In genomic region chrX:155070975-155071693, GRCh38 we compare ENCODE assay signal across 1 cellular context.
A peak's percentile ranks its signal among the peaks of the same experiment; 100 is the strongest.
TF ChIP-seq lines count a peak whose summit lies in the region.

Gene BRCC3 (plus strand): TSS chrX:155071508. CDS start chrX:155071528, 20 bp downstream.
Gene CMC4 (minus strand): TSS chrX:155071136. CDS start chrX:155064023, 7,113 bp downstream.
Gene MTCP1 (minus strand): TSS chrX:155071136. CDS start chrX:155066010, 5,126 bp downstream.

TF ChIP-seq in HCT116, 20 proteins besides CTCF, POLR2A, EP300 and RAD21 (continued from another document):
- TF ChIP-seq, protein P1, sequence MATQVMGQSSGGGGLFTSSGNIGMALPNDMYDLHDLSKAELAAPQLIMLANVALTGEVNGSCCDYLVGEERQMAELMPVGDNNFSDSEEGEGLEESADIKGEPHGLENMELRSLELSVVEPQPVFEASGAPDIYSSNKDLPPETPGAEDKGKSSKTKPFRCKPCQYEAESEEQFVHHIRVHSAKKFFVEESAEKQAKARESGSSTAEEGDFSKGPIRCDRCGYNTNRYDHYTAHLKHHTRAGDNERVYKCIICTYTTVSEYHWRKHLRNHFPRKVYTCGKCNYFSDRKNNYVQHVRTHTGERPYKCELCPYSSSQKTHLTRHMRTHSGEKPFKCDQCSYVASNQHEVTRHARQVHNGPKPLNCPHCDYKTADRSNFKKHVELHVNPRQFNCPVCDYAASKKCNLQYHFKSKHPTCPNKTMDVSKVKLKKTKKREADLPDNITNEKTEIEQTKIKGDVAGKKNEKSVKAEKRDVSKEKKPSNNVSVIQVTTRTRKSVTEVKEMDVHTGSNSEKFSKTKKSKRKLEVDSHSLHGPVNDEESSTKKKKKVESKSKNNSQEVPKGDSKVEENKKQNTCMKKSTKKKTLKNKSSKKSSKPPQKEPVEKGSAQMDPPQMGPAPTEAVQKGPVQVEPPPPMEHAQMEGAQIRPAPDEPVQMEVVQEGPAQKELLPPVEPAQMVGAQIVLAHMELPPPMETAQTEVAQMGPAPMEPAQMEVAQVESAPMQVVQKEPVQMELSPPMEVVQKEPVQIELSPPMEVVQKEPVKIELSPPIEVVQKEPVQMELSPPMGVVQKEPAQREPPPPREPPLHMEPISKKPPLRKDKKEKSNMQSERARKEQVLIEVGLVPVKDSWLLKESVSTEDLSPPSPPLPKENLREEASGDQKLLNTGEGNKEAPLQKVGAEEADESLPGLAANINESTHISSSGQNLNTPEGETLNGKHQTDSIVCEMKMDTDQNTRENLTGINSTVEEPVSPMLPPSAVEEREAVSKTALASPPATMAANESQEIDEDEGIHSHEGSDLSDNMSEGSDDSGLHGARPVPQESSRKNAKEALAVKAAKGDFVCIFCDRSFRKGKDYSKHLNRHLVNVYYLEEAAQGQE (IDR thresholded peaks at IDR 0.05; ENCODE audit: low read depth), result no peak
- TF ChIP-seq JUND (IDR thresholded peaks at IDR 0.05) (no peak), ZFX (IDR thresholded peaks at IDR 0.05) (peak; percentile 44; the same call in 1 of the 2 replicates), CBX3 (IDR thresholded peaks at IDR 0.05; ENCODE audit: low read depth) (0 out of 2 replicates have a peak, but pooled peaks have one; percentile 24), ZBTB33 (IDR thresholded peaks at IDR 0.05; ENCODE audit: extremely low read depth, insufficient replicate concordance, low read length) (no peak), POLR2AphosphoS5 (IDR thresholded peaks at IDR 0.05; ENCODE audit: low read depth, low read length) (peak; percentile 69), SP1 (IDR thresholded peaks at IDR 0.05; ENCODE audit: low read depth) (no peak; the same call in none of the 2 replicates)
